8 cellular contexts compared by ENCODE assay signal in genomic region chr18:63137999-63138448, GRCh38.
A peak's percentile ranks its signal among the peaks of the same experiment; 100 is the strongest.
DNase-seq lines count a peak whose midpoint lies in the region; ATAC-seq and TF ChIP-seq lines count a peak whose summit lies in the region.

No MANE protein-coding gene starts in this region.

- H3K4me3 ChIP-seq in GM12865 (ENCODE audit: low read depth, low read length) (peak overlapping the region; percentile 70), lower lobe of right lung (peak overlapping the region; percentile 24)

- no peaks in the 10 kb centered on the region for H3K27me3 Mint-ChIP-seq in activated CD8-positive, alpha-beta memory T cell treated with anti-CD3 and anti-CD28 coated beads, Interleukin-2, amount 10 ng/mL, durations not matched to agents 7 days and 5 days

- H3K27ac ChIP-seq in lower lobe of right lung = peak overlapping the region; percentile 37

- ATAC-seq in HG03280 (IDR thresholded peaks at IDR 0.05; ENCODE audit: unreplicated experiment) (peak; percentile 10), lower lobe of right lung (peak; percentile 62 to 73), GM21529 (IDR thresholded peaks at IDR 0.05; ENCODE audit: unreplicated experiment) (no peak), GM18520 (IDR thresholded peaks at IDR 0.05; ENCODE audit: unreplicated experiment) (no peak)
- peak; percentile 93 for ATAC-seq in activated CD8-positive, alpha-beta memory T cell treated with anti-CD3 and anti-CD28 coated beads, Interleukin-2, amount 10 ng/mL, durations not matched to agents 7 days and 5 days

- peak; percentile 81 for DNase-seq in GM12865 (ENCODE audit: low read depth)
- peak; percentile 85 for DNase-seq in activated CD8-positive, alpha-beta memory T cell treated with anti-CD3 and anti-CD28 coated beads, Interleukin-2, amount 10 ng/mL, durations not matched to agents 7 days and 5 days
- no peak for DNase-seq in lower lobe of right lung
- DNase-seq in kidney glomerular epithelial cell (lab: John Stamatoyannopoulos, UW) = no peak
- DNase-seq in NCI-H2029 (lab: John Stamatoyannopoulos, UW) = no peak

- intact Hi-C loops in lower lobe of right lung (cut with DNase I) = loop anchor here (10.0 kb wide), 1 partner anchor 187 kb away; no protein-coding TSS in a partner anchor

- H3K4me3 Mint-ChIP-seq in activated CD8-positive, alpha-beta memory T cell treated with anti-CD3 and anti-CD28 coated beads, Interleukin-2, amount 10 ng/mL, durations not matched to agents 7 days and 5 days = peak overlapping the region; percentile 71

- peak overlapping the region; percentile 91 for H3K27ac Mint-ChIP-seq in activated CD8-positive, alpha-beta memory T cell treated with anti-CD3 and anti-CD28 coated beads, Interleukin-2, amount 10 ng/mL, durations not matched to agents 7 days and 5 days

- H3K4me1 Mint-ChIP-seq in activated CD8-positive, alpha-beta memory T cell treated with anti-CD3 and anti-CD28 coated beads, Interleukin-2, amount 10 ng/mL, durations not matched to agents 7 days and 5 days = peaks cover 60% of the 10 kb centered on the region

- H3K9me3 Mint-ChIP-seq in activated CD8-positive, alpha-beta memory T cell treated with anti-CD3 and anti-CD28 coated beads, Interleukin-2, amount 10 ng/mL, durations not matched to agents 7 days and 5 days (ENCODE audit: low read depth) = peaks cover 3% of the 10 kb centered on the region

- H3K9me3 ChIP-seq in lower lobe of right lung = no peaks in the 10 kb centered on the region

- no peaks in the 10 kb centered on the region for H3K27me3 ChIP-seq in lower lobe of right lung (ENCODE audit: low read depth)

- no peaks in the 10 kb centered on the region for H3K36me3 ChIP-seq in lower lobe of right lung

- CTCF ChIA-PET in activated CD8-positive, alpha-beta memory T cell treated with anti-CD3 and anti-CD28 coated beads, Interleukin-2, amount 10 ng/mL, durations not matched to agents 7 days and 5 days (lab: Charles Lee) = interaction anchor here (0.8 to 2.7 kb wide), 7 partner anchors 15 to 423 kb away, joined by 3 to 17 read pairs (median 5); partner anchors contain the start of gene PHLPP1

- H3K4me1 ChIP-seq in lower lobe of right lung = peaks cover 37% of the 10 kb centered on the region

- TF ChIP-seq CTCF in GM12865 (IDR thresholded peaks at IDR 0.05; ENCODE audit: insufficient read depth, low read depth, low read length, missing control alignments) = no peak
- no peak for TF ChIP-seq CTCF in lower lobe of right lung (IDR thresholded peaks at IDR 0.05)

- H3K36me3 Mint-ChIP-seq in activated CD8-positive, alpha-beta memory T cell treated with anti-CD3 and anti-CD28 coated beads, Interleukin-2, amount 10 ng/mL, durations not matched to agents 7 days and 5 days = peaks cover 49% of the 10 kb centered on the region

Comparison
In these comparisons a context has a peak if more than half of its experiments do, and no peak if none do; other contexts are left out.
1. DNase-seq: peak in GM12865 (single experiment) and activated CD8-positive, alpha-beta memory T cell treated with anti-CD3 and anti-CD28 coated beads, Interleukin-2, amount 10 ng/mL, durations not matched to agents 7 days and 5 days (single experiment); none in lower lobe of right lung (single experiment), kidney glomerular epithelial cell (single experiment) and NCI-H2029 (single experiment).
2. ATAC-seq: peak in HG03280 (single experiment), activated CD8-positive, alpha-beta memory T cell treated with anti-CD3 and anti-CD28 coated beads, Interleukin-2, amount 10 ng/mL, durations not matched to agents 7 days and 5 days (single experiment) and lower lobe of right lung (2 of 2); none in GM21529 (single experiment) and GM18520 (single experiment).